In genomic region chr7:155953781-155954549, GRCh38 we compare ENCODE assay signal across 1 cellular context.
TF ChIP-seq lines count a peak whose summit lies in the region.

No MANE protein-coding gene starts in this region.

TF ChIP-seq in HepG2, 621 proteins besides CTCF, POLR2A, EP300 and RAD21 (continued from another document and continues in another):
- TF ChIP-seq, protein P1, sequence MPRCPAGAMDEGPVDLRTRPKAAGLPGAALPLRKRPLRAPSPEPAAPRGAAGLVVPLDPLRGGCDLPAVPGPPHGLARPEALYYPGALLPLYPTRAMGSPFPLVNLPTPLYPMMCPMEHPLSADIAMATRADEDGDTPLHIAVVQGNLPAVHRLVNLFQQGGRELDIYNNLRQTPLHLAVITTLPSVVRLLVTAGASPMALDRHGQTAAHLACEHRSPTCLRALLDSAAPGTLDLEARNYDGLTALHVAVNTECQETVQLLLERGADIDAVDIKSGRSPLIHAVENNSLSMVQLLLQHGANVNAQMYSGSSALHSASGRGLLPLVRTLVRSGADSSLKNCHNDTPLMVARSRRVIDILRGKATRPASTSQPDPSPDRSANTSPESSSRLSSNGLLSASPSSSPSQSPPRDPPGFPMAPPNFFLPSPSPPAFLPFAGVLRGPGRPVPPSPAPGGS (CRISPR knock-in tag; IDR thresholded peaks at IDR 0.05), result peak; percentile 63; the same call in 1 of the 2 replicates
- TF ChIP-seq ATRX (CRISPR knock-in tag; IDR thresholded peaks at IDR 0.05; ENCODE audit: borderline replicate concordance) (no peak), KDM6A (CRISPR knock-in tag; IDR thresholded peaks at IDR 0.05; ENCODE audit: low read depth) (no peak; the same call in 1 of the 2 replicates), ZNF44 (CRISPR knock-in tag; IDR thresholded peaks at IDR 0.05) (no peak), EHMT2 (IDR thresholded peaks at IDR 0.05; ENCODE audit: borderline replicate concordance, low read depth, low read length) (no peak), DBP (CRISPR knock-in tag; IDR thresholded peaks at IDR 0.05; ENCODE audit: not compliant biosample characterization) (no peak), ZNF503 (CRISPR knock-in tag; IDR thresholded peaks at IDR 0.05) (peak; percentile 89), ZSCAN31 (CRISPR knock-in tag; IDR thresholded peaks at IDR 0.05; ENCODE audit: low read depth) (peak; percentile 42; the same call in 1 of the 2 replicates), ZNF749 (CRISPR knock-in tag; IDR thresholded peaks at IDR 0.05; ENCODE audit: borderline replicate concordance) (no peak), SSRP1 (CRISPR knock-in tag; IDR thresholded peaks at IDR 0.05) (no peak), ZFYVE20 (CRISPR knock-in tag; IDR thresholded peaks at IDR 0.05; ENCODE audit: borderline replicate concordance, low read depth) (no peak), GLI4 (CRISPR knock-in tag; IDR thresholded peaks at IDR 0.05; ENCODE audit: borderline replicate concordance) (no peak), ZNF562 (CRISPR knock-in tag; IDR thresholded peaks at IDR 0.05; ENCODE audit: borderline replicate concordance) (no peak), ZNF629 (CRISPR knock-in tag; conservative IDR thresholded peaks at IDR 0.05) (0 out of 2 replicates have a peak, but pooled peaks have one; percentile 18), TBX3 (IDR thresholded peaks at IDR 0.05; ENCODE audit: borderline replicate concordance) (no peak), MTA1 (CRISPR knock-in tag; IDR thresholded peaks at IDR 0.05; ENCODE audit: borderline replicate concordance) (peak; percentile 92; the same call in 1 of the 2 replicates), GTF3A (CRISPR knock-in tag; conservative IDR thresholded peaks at IDR 0.05) (no peak), FIP1L1 (IDR thresholded peaks at IDR 0.05; ENCODE audit: borderline replicate concordance, insufficient read depth, low read depth, low read length) (no peak), ZNF737 (CRISPR knock-in tag; IDR thresholded peaks at IDR 0.05; ENCODE audit: borderline replicate concordance) (no peak), REXO4 (CRISPR knock-in tag; IDR thresholded peaks at IDR 0.05; ENCODE audit: borderline replicate concordance) (no peak), ZNF570 (CRISPR knock-in tag; IDR thresholded peaks at IDR 0.05; ENCODE audit: borderline replicate concordance) (no peak), KMT2B (CRISPR knock-in tag; IDR thresholded peaks at IDR 0.05) (0 out of 2 replicates have a peak, but pooled peaks have one; percentile 18), RBFOX2 (IDR thresholded peaks at IDR 0.05; ENCODE audit: low read depth, low read length) (peak; percentile 50; the same call in 1 of the 2 replicates), ZNF34 (CRISPR knock-in tag; IDR thresholded peaks at IDR 0.05; ENCODE audit: borderline replicate concordance) (no peak), NFRKB (IDR thresholded peaks at IDR 0.05) (no peak), ZNF709 (CRISPR knock-in tag; IDR thresholded peaks at IDR 0.05) (no peak), HIVEP1 (CRISPR knock-in tag; IDR thresholded peaks at IDR 0.05) (peak; percentile 83; the same call in 1 of the 2 replicates), NFIB (CRISPR knock-in tag; IDR thresholded peaks at IDR 0.05; ENCODE audit: borderline replicate concordance) (no peak), ZNF615 (CRISPR knock-in tag; IDR thresholded peaks at IDR 0.05; ENCODE audit: borderline replicate concordance) (no peak), NFE2 (CRISPR knock-in tag; IDR thresholded peaks at IDR 0.05) (no peak), ADNP (CRISPR knock-in tag; IDR thresholded peaks at IDR 0.05) (no peak), KAT2B (IDR thresholded peaks at IDR 0.05; ENCODE audit: borderline replicate concordance, low read depth, low read length) (no peak), PHF8 (CRISPR knock-in tag; IDR thresholded peaks at IDR 0.05) (0 out of 2 replicates have a peak, but pooled peaks have one; percentile 33), MXD1 (CRISPR knock-in tag; IDR thresholded peaks at IDR 0.05) (no peak), ZNF232 (CRISPR knock-in tag; IDR thresholded peaks at IDR 0.05; ENCODE audit: borderline replicate concordance) (no peak; the same call in 1 of the 2 replicates), ZNF264 (CRISPR knock-in tag; IDR thresholded peaks at IDR 0.05) (0 out of 2 replicates have a peak, but pooled peaks have one; percentile 59), MED8 (CRISPR knock-in tag; IDR thresholded peaks at IDR 0.05; ENCODE audit: insufficient replicate concordance) (peak; percentile 51), GZF1 (CRISPR knock-in tag; IDR thresholded peaks at IDR 0.05) (0 out of 2 replicates have a peak, but pooled peaks have one; percentile 26), RXRA (CRISPR knock-in tag; IDR thresholded peaks at IDR 0.05) (peak; percentile 58), ZNF619 (CRISPR knock-in tag; IDR thresholded peaks at IDR 0.05) (no peak)
- TF ChIP-seq, protein P2, sequence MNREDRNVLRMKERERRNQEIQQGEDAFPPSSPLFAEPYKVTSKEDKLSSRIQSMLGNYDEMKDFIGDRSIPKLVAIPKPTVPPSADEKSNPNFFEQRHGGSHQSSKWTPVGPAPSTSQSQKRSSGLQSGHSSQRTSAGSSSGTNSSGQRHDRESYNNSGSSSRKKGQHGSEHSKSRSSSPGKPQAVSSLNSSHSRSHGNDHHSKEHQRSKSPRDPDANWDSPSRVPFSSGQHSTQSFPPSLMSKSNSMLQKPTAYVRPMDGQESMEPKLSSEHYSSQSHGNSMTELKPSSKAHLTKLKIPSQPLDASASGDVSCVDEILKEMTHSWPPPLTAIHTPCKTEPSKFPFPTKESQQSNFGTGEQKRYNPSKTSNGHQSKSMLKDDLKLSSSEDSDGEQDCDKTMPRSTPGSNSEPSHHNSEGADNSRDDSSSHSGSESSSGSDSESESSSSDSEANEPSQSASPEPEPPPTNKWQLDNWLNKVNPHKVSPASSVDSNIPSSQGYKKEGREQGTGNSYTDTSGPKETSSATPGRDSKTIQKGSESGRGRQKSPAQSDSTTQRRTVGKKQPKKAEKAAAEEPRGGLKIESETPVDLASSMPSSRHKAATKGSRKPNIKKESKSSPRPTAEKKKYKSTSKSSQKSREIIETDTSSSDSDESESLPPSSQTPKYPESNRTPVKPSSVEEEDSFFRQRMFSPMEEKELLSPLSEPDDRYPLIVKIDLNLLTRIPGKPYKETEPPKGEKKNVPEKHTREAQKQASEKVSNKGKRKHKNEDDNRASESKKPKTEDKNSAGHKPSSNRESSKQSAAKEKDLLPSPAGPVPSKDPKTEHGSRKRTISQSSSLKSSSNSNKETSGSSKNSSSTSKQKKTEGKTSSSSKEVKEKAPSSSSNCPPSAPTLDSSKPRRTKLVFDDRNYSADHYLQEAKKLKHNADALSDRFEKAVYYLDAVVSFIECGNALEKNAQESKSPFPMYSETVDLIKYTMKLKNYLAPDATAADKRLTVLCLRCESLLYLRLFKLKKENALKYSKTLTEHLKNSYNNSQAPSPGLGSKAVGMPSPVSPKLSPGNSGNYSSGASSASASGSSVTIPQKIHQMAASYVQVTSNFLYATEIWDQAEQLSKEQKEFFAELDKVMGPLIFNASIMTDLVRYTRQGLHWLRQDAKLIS (CRISPR knock-in tag; IDR thresholded peaks at IDR 0.05), result no peak
- TF ChIP-seq, protein P3, sequence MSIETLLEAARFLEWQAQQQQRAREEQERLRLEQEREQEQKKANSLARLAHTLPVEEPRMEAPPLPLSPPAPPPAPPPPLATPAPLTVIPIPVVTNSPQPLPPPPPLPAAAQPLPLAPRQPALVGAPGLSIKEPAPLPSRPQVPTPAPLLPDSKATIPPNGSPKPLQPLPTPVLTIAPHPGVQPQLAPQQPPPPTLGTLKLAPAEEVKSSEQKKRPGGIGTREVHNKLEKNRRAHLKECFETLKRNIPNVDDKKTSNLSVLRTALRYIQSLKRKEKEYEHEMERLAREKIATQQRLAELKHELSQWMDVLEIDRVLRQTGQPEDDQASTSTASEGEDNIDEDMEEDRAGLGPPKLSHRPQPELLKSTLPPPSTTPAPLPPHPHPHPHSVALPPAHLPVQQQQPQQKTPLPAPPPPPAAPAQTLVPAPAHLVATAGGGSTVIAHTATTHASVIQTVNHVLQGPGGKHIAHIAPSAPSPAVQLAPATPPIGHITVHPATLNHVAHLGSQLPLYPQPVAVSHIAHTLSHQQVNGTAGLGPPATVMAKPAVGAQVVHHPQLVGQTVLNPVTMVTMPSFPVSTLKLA (IDR thresholded peaks at IDR 0.05), result no peak
- TF ChIP-seq, protein P4, sequence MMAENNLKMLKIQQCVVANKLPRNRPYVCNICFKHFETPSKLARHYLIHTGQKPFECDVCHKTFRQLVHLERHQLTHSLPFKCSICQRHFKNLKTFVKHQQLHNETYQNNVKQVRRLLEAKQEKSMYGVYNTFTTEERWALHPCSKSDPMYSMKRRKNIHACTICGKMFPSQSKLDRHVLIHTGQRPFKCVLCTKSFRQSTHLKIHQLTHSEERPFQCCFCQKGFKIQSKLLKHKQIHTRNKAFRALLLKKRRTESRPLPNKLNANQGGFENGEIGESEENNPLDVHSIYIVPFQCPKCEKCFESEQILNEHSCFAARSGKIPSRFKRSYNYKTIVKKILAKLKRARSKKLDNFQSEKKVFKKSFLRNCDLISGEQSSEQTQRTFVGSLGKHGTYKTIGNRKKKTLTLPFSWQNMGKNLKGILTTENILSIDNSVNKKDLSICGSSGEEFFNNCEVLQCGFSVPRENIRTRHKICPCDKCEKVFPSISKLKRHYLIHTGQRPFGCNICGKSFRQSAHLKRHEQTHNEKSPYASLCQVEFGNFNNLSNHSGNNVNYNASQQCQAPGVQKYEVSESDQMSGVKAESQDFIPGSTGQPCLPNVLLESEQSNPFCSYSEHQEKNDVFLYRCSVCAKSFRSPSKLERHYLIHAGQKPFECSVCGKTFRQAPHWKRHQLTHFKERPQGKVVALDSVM (CRISPR knock-in tag; IDR thresholded peaks at IDR 0.05), result no peak
- TF ChIP-seq, protein P5, sequence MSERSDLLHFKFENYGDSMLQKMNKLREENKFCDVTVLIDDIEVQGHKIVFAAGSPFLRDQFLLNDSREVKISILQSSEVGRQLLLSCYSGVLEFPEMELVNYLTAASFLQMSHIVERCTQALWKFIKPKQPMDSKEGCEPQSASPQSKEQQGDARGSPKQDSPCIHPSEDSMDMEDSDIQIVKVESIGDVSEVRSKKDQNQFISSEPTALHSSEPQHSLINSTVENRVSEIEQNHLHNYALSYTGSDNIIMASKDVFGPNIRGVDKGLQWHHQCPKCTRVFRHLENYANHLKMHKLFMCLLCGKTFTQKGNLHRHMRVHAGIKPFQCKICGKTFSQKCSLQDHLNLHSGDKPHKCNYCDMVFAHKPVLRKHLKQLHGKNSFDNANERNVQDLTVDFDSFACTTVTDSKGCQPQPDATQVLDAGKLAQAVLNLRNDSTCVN (CRISPR knock-in tag; IDR thresholded peaks at IDR 0.05; ENCODE audit: borderline replicate concordance), result no peak
- TF ChIP-seq, protein P6, sequence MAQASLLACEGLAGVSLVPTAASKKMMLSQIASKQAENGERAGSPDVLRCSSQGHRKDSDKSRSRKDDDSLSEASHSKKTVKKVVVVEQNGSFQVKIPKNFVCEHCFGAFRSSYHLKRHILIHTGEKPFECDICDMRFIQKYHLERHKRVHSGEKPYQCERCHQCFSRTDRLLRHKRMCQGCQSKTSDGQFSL (CRISPR knock-in tag; IDR thresholded peaks at IDR 0.05), result peak; percentile 55; the same call in 1 of the 2 replicates
- TF ChIP-seq, protein P7, sequence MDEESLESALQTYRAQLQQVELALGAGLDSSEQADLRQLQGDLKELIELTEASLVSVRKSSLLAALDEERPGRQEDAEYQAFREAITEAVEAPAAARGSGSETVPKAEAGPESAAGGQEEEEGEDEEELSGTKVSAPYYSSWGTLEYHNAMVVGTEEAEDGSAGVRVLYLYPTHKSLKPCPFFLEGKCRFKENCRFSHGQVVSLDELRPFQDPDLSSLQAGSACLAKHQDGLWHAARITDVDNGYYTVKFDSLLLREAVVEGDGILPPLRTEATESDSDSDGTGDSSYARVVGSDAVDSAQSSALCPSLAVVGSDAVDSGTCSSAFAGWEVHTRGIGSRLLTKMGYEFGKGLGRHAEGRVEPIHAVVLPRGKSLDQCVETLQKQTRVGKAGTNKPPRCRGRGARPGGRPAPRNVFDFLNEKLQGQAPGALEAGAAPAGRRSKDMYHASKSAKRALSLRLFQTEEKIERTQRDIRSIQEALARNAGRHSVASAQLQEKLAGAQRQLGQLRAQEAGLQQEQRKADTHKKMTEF (CRISPR knock-in tag; IDR thresholded peaks at IDR 0.05), result peak; percentile 39; the same call in 1 of the 2 replicates
- TF ChIP-seq, protein P8, sequence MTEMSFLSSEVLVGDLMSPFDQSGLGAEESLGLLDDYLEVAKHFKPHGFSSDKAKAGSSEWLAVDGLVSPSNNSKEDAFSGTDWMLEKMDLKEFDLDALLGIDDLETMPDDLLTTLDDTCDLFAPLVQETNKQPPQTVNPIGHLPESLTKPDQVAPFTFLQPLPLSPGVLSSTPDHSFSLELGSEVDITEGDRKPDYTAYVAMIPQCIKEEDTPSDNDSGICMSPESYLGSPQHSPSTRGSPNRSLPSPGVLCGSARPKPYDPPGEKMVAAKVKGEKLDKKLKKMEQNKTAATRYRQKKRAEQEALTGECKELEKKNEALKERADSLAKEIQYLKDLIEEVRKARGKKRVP (CRISPR knock-in tag; IDR thresholded peaks at IDR 0.05), result no peak
